In the genomic region with DNA sequence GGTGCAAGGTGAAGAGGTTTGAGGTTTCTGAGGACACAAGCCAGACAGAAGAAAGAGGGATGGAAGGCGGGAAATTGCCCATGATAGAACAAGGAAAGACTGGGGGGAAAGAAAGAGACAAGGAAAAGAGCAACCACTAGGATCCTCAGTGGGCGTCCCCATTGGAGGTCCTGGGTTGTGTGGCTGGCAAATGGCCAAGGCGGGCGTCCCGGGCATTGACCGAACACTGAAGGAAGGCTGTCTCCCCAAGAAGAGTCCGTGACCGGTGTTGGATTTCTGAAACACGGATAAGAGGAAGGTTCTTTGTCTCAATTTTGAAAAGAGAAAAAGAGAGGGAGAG, we compare ENCODE assay signal across 23 cellular contexts.
"Had no signal": no experiment of that assay in that cellular context is flagged by ENCODE, and none has a peak within 500 bp of the region (broad histone marks: within the 10 kb centered on the region; RNA-seq: fewer than 3 reads in every experiment).

No MANE protein-coding gene starts in this region.

- ATAC-seq: activated CD8-positive, alpha-beta T cell treated with anti-CD3 and anti-CD28 coated beads for 36 hours; activated naive CD4-positive, alpha-beta T cell treated with anti-CD3 and anti-CD28 coated beads, Interleukin-2, amount 50 U/mL, for 72 hours; activated T-cell treated with anti-CD3 and anti-CD28 coated beads, Interleukin-2, amount 50 U/mL, for 4 hours; activated T-helper 17 cell treated with anti-CD3 and anti-CD28 coated beads, Interleukin-2, amount 50 U/mL, for 72 hours; left lung; lower lobe of right lung; mucosa of descending colon; natural killer cell treated with Interleukin-12 subunit alpha and Interleukin-12 subunit beta and Interleukin-15 and Interleukin-18, amount 100 ng/mL, for 72 hours; sciatic nerve; stimulated activated naive CD8-positive, alpha-beta T cell treated with anti-CD3 and anti-CD28 coated beads, Interleukin-15, Interleukin-2, amounts not matched to agents 100 U/mL and 50 U/mL, for 24 hours had no signal

- H3K27ac ChIP-seq: left lung, lower lobe of right lung, neutrophil, ovary, skin epidermis, thoracic aorta, upper lobe of left lung, vagina had no signal

- H3K27me3 ChIP-seq: left lung, neutrophil, ovary, upper lobe of left lung, vagina had no signal

- H3K4me1 ChIP-seq: left lung, lower lobe of right lung, upper lobe of left lung, vagina had no signal

- H3K9me3 ChIP-seq: lower lobe of right lung, ovary, thoracic aorta, vagina had no signal

- H3K4me3 ChIP-seq: left lung, lower lobe of right lung, mucosa of descending colon, ovary, skin epidermis, thoracic aorta, upper lobe of left lung, vagina had no signal

- H3K36me3 ChIP-seq: left lung, lower lobe of right lung, neutrophil, ovary, thoracic aorta, upper lobe of left lung, vagina had no signal

- DNase-seq: activated B cell treated with CpG ODN at 0.5 μM for 24 hours; activated CD4-positive, alpha-beta T cell treated with anti-CD3 and anti-CD28 coated beads, Interleukin-2, amount 50 U/mL, for 1 hour; activated CD8-positive, alpha-beta T cell treated with anti-CD3 and anti-CD28 coated beads for 36 hours; activated T-cell treated with anti-CD3 and anti-CD28 coated beads, Interleukin-2, amount 50 U/mL, for 4 hours; dermis blood vessel endothelial cell; effector CD4-positive, alpha-beta T cell; lower lobe of right lung; mesendoderm; mucosa of descending colon; ovary; stimulated activated CD4-positive, alpha-beta T cell treated with anti-CD3 and anti-CD28 coated beads, Interleukin-12 subunit alpha, Interleukin-12 subunit beta, amount 100 ng/mL, for 4 hours; stimulated activated CD4-positive, alpha-beta T cell treated with anti-CD3 and anti-CD28 coated beads, Interleukin-4, amount 100 ng/mL, for 1 hour; stimulated activated naive CD8-positive, alpha-beta T cell treated with anti-CD3 and anti-CD28 coated beads, Interleukin-15, Interleukin-2, amounts not matched to agents 100 U/mL and 50 U/mL, for 24 hours had no signal
